2 cellular contexts compared by ENCODE assay signal in the genomic region with DNA sequence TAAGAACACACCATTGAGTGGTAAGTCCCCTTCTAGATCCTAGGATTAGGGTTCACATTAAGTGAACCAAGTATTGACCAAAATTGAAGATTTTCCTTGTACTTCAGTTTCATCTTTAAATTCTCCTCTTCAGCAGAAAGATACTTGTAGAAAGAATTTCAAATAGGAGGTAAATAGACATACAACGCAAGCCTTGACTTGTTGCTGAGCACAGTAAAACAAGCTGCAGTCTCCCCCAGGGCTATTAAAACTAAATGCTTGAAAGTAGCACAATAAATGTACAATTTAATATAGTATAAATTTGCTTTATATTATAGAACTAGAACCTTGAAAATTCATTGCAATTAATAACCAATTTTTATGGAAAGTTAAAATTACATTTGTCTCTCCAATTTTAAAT.
TF ChIP-seq lines count a peak whose summit lies in the region.

No MANE protein-coding gene starts in this region.

TF ChIP-seq in SK-N-SH, 30 proteins besides CTCF, POLR2A, EP300 and RAD21 (continued from another document):
- TF ChIP-seq REST (IDR thresholded peaks at IDR 0.05; ENCODE audit: low read depth, low read length), result no peak
- TF ChIP-seq, protein P1, sequence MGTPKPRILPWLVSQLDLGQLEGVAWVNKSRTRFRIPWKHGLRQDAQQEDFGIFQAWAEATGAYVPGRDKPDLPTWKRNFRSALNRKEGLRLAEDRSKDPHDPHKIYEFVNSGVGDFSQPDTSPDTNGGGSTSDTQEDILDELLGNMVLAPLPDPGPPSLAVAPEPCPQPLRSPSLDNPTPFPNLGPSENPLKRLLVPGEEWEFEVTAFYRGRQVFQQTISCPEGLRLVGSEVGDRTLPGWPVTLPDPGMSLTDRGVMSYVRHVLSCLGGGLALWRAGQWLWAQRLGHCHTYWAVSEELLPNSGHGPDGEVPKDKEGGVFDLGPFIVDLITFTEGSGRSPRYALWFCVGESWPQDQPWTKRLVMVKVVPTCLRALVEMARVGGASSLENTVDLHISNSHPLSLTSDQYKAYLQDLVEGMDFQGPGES (IDR thresholded peaks at IDR 0.05; ENCODE audit: low read depth, low read length), result no peak
- no peak for TF ChIP-seq ZBTB33 (IDR thresholded peaks at IDR 0.05; ENCODE audit: borderline replicate concordance, low read depth)
- no peak for TF ChIP-seq RFX5 (IDR thresholded peaks at IDR 0.05; ENCODE audit: low read length)
- TF ChIP-seq JUND (IDR thresholded peaks at IDR 0.05), result no peak
- no peak for TF ChIP-seq MXI1 (IDR thresholded peaks at IDR 0.05; ENCODE audit: low read depth, low read length)
- TF ChIP-seq GABPA (IDR thresholded peaks at IDR 0.05; ENCODE audit: low read depth), result no peak
- no peak for TF ChIP-seq FOXJ3 (CRISPR knock-in tag; IDR thresholded peaks at IDR 0.05)
- TF ChIP-seq TAF1 (IDR thresholded peaks at IDR 0.05; ENCODE audit: borderline replicate concordance, low read depth, low read length), result no peak
- TF ChIP-seq, protein P2, sequence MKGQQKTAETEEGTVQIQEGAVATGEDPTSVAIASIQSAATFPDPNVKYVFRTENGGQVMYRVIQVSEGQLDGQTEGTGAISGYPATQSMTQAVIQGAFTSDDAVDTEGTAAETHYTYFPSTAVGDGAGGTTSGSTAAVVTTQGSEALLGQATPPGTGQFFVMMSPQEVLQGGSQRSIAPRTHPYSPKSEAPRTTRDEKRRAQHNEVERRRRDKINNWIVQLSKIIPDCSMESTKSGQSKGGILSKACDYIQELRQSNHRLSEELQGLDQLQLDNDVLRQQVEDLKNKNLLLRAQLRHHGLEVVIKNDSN (IDR thresholded peaks at IDR 0.05; ENCODE audit: borderline replicate concordance, low read depth), result no peak
- no peak for TF ChIP-seq ELF1 (IDR thresholded peaks at IDR 0.05)
- TF ChIP-seq SIN3A (IDR thresholded peaks at IDR 0.05; ENCODE audit: borderline replicate concordance, low read depth, low read length), result no peak

TF ChIP-seq in SK-N-SH treated with all-trans-retinoic acid at 6 μM for 48 hours, 23 proteins besides CTCF, POLR2A, EP300 and RAD21 (continued from another document):
- TF ChIP-seq CREB5 (CRISPR knock-in tag; IDR thresholded peaks at IDR 0.05; ENCODE audit: low read depth), result no peak
- TF ChIP-seq, protein P3, sequence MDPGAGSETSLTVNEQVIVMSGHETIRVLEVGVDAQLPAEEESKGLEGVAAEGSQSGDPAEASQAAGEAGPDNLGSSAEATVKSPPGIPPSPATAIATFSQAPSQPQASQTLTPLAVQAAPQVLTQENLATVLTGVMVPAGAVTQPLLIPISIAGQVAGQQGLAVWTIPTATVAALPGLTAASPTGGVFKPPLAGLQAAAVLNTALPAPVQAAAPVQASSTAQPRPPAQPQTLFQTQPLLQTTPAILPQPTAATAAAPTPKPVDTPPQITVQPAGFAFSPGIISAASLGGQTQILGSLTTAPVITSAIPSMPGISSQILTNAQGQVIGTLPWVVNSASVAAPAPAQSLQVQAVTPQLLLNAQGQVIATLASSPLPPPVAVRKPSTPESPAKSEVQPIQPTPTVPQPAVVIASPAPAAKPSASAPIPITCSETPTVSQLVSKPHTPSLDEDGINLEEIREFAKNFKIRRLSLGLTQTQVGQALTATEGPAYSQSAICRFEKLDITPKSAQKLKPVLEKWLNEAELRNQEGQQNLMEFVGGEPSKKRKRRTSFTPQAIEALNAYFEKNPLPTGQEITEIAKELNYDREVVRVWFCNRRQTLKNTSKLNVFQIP (CRISPR knock-in tag; IDR thresholded peaks at IDR 0.05; ENCODE audit: borderline replicate concordance, low read depth), result no peak
